ENCODE assay signal across 8 cellular contexts in the genomic region with DNA sequence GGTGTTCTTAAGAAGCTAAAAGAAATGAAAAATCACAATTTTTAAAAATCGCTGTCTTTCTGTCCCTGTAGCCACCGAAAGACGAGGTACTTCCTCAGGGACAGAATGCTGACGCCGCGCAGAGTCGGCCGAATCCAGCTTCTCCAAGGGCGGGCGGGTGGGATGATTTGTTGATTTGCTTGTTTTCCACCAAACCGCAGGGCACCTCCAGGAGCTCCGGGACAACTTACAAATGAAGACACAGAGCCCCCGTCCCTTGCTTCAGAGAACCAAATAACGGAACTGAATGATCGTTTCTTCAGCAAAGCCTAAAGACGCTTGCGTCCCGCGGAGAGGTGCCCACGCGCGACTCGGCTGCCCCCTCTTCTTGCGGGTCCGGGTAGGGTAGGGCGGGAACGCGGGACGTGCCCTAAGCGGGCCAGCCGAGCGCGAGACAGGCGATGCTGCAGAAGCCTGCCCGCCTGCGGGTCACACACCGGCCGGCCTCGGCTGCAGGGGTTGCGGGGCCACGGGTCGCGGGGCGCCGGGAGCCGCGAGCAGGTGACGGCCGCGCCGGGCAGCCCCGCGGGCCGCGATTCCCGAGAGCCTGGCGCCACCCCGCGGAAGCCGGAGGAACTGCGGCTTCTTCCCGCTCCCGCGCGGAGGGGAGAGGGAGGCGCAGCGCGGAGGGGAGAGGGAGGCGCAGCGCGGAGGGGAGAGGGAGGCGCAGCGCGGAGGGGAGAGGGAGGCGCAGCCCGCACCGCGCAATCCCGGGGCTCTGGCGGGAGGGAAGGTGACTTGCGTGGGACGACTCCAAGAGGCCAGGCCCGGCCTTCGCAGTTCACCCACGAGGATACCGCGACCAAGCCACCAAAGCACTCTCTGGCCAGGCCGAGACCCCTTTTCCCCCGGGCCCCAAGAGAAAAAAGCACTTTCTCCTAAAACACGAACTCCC. TPM values are rescaled to one million over a fixed set of nuclear protein-coding genes. Genes with fewer than 3 reads are reported as not detected.
DNase-seq lines count a peak whose midpoint lies in the region; ATAC-seq and TF ChIP-seq lines count a peak whose summit lies in the region.

No MANE protein-coding gene starts in this region.

- H3K27ac Mint-ChIP-seq in neural progenitor cell, result no peak overlapping the region

- 2 to 3% methylated on average over 24 to 62 of the region's 90 CpGs for WGBS in upper lobe of left lung, 2 donors

- H3K27ac ChIP-seq in neural progenitor cell, result no peak overlapping the region
- H3K27ac ChIP-seq in upper lobe of left lung, result peak overlapping the region; percentile 65 to 81 (median 79)

- no peak for TF ChIP-seq EP300 in upper lobe of left lung (IDR thresholded peaks at IDR 0.05)

- H3K4me3 Mint-ChIP-seq in neural progenitor cell, result peak overlapping the region; percentile 1

- no peaks in the 10 kb centered on the region for H3K36me3 Mint-ChIP-seq in neural progenitor cell

- no peak overlapping the region for H3K9ac ChIP-seq in neural progenitor cell

- H3K4me1 Mint-ChIP-seq in neural progenitor cell, result peaks cover 22% of the 10 kb centered on the region

- H3K4me3 ChIP-seq in fibroblast of pulmonary artery (replicated peaks; ENCODE audit: low read depth, low read length), result no peak overlapping the region
- peak overlapping the region; percentile 31 for H3K4me3 ChIP-seq in neural progenitor cell
- H3K4me3 ChIP-seq in upper lobe of left lung, result peak overlapping the region in 3 of 4 donors; percentile 24 to 48 (median 46)

- H3K4me2 ChIP-seq in neural progenitor cell, result peak overlapping the region; percentile 71

- peaks cover 5% of the 10 kb centered on the region for H3K9me3 Mint-ChIP-seq in neural progenitor cell

- peaks cover 83% of the 10 kb centered on the region for H3K27me3 Mint-ChIP-seq in neural progenitor cell (ENCODE audit: insufficient read depth, low read depth)

- no peaks in the 10 kb centered on the region for H3K79me2 ChIP-seq in neural progenitor cell (ENCODE audit: low read depth)

- no peaks in the 10 kb centered on the region for H3K9me3 ChIP-seq in neural progenitor cell (ENCODE audit: low read depth)
- no peaks in the 10 kb centered on the region for H3K9me3 ChIP-seq in upper lobe of left lung

- H3K4me1 ChIP-seq in neural progenitor cell (peaks cover 24% of the 10 kb centered on the region), upper lobe of left lung (peaks cover 36 to 68% (median 47%) of the 10 kb centered on the region in 4 donors)

- no peak for TF ChIP-seq POLR2A in upper lobe of left lung (IDR thresholded peaks at IDR 0.05)

- peaks cover 10% of the 10 kb centered on the region for H3F3A ChIP-seq in neural progenitor cell (ENCODE audit: low read depth)

- H3K27me3 ChIP-seq in neural progenitor cell, result peaks cover 100% of the 10 kb centered on the region
- peaks cover 3 to 91% (median 56%) of the 10 kb centered on the region in 4 donors for H3K27me3 ChIP-seq in upper lobe of left lung

- H3K36me3 ChIP-seq in neural progenitor cell (no peaks in the 10 kb centered on the region), upper lobe of left lung (no peaks in the 10 kb centered on the region)

- ATAC-seq in upper lobe of left lung (ENCODE audit: low FRiP score in 2 of 2), result peak; percentile 79 to 89
- ATAC-seq in HG03571 (IDR thresholded peaks at IDR 0.05; ENCODE audit: unreplicated experiment), result no peak
- no peak for ATAC-seq in HG03135 (IDR thresholded peaks at IDR 0.05; ENCODE audit: unreplicated experiment)

- H4K20me1 ChIP-seq in neural progenitor cell (ENCODE audit: low read depth), result peaks cover 96% of the 10 kb centered on the region

- H2AFZ ChIP-seq in neural progenitor cell (replicated peaks), result no peak overlapping the region

- TF ChIP-seq CTCF in GM12872 (IDR thresholded peaks at IDR 0.05; ENCODE audit: insufficient read depth, low read depth, low read length) (peak; percentile 67; the same call in 2 of the 3 replicates), fibroblast of pulmonary artery (IDR thresholded peaks at IDR 0.05; ENCODE audit: low read length, missing control alignments) (peak; percentile 39), neural progenitor cell (IDR thresholded peaks at IDR 0.05) (peak; percentile 87), upper lobe of left lung (IDR thresholded peaks at IDR 0.05) (peak; percentile 95 to 99 (median 96))

- DNase-seq in NCI-H460 (ENCODE audit: extremely low read depth, low read depth), result peak; percentile 35
- DNase-seq in activated T-cell treated with anti-CD3 and anti-CD28 coated beads for 48 hours (ENCODE audit: low read depth), result peak; percentile 68
- peak; percentile 19 for DNase-seq in fibroblast of pulmonary artery (ENCODE audit: low read depth)
- DNase-seq in neural progenitor cell (ENCODE audit: low spot score), result peak; percentile 86
- peak; percentile 44 to 95 for DNase-seq in upper lobe of left lung

RNA-seq across cellular contexts. Expression of a gene that starts 7.7 kb away (rescaled TPM):
- 16.4 and 17.3 TPM in 2 replicates for total RNA-seq in NCI-H460 (2014; rRNA removed; shearing (Covaris generic))
- 9.7 and 11.5 TPM in 2 replicates for polyA plus RNA-seq in NCI-H460 (2014; cell fraction: nucleus; rRNA removed)
- not detected in 2 replicates for total RNA-seq in neural progenitor cell (ENCODE audit: low replicate concordance)
- total RNA-seq in upper lobe of left lung, result 10 to 100 TPM in 2 of 6 donors, 1 to 10 TPM in 4; 5.5 to 17.7 (median 8.8) TPM

Comparison
In these comparisons a context has a peak if more than half of its experiments do, and no peak if none do; other contexts are left out.
1. CTCF ChIP-seq: peak in every context shown above with its lines; median percentile 96 in upper lobe of left lung; 87 in neural progenitor cell; 67 in GM12872; 39 in fibroblast of pulmonary artery.
2. DNase-seq: peak in every context shown above with its lines; median percentile 86 in neural progenitor cell; 70 in upper lobe of left lung; 68 in activated T-cell treated with anti-CD3 and anti-CD28 coated beads for 48 hours; 35 in NCI-H460; 19 in fibroblast of pulmonary artery.
3. ATAC-seq: peak in upper lobe of left lung (2 of 2); none in HG03571 (single experiment) and HG03135 (single experiment).